In the genomic region with DNA sequence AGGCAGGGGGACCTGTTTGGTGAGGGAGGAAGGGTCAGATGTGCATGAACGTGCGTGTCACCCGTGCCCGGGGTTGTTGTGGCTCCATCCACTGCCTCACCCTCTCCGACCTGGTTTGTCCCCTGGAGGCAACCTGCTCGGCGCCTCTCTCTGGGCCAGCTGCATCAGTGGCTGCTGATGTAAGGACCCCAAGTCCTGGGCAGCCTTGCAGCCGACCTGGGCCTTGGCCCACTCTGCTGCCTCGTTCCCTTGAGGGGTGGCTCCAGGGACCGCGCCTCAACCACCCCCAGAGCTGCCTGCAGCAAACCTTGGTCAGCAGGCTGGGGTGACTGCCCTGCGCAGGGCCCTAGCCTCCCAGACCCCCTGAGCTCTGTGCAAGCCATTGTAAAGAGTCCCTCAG, we compare ENCODE assay signal across 31 cellular contexts.
DNase-seq lines count a peak whose midpoint lies in the region; ATAC-seq, FAIRE-seq and TF ChIP-seq lines count a peak whose summit lies in the region.
"Had no signal": no experiment of that assay in that cellular context is flagged by ENCODE, and none has a peak within 500 bp of the region (broad histone marks: within the 10 kb centered on the region; RNA-seq: fewer than 3 reads in every experiment).

No MANE protein-coding gene starts in this region.

- TF ChIP-seq POLR2A in spleen (IDR thresholded peaks at IDR 0.05): no peak

- peaks cover 31% of the 10 kb centered on the region for H3K27me3 ChIP-seq in RWPE2 (ENCODE audit: insufficient read depth, poor library complexity, severe bottlenecking)
- peaks cover 0 to 18% (median 0%) of the 10 kb centered on the region in 7 donors for H3K27me3 ChIP-seq in spleen (replicated peaks in 1 of 7)
- H3K27me3 ChIP-seq: cardiac muscle cell, hepatocyte, ovary had no signal

- H3K9me3 ChIP-seq in RWPE2 (ENCODE audit: severe bottlenecking): peaks cover 3% of the 10 kb centered on the region
- H3K9me3 ChIP-seq in spleen: no peaks in the 10 kb centered on the region
- H3K9me3 ChIP-seq: Caco-2, ovary had no signal

- H3K4me1 Mint-ChIP-seq in activated CD8-positive, alpha-beta memory T cell treated with anti-CD3 and anti-CD28 coated beads, Interleukin-2, amount 10 ng/mL, durations not matched to agents 7 days and 5 days: no peaks in the 10 kb centered on the region
- H3K4me1 Mint-ChIP-seq: activated T-helper 17 cell treated with anti-CD3 and anti-CD28 coated beads, Interleukin-2, amount 50 U/mL, for 72 hours; B cell; WTC11 had no signal

- DNase-seq in activated CD8-positive, alpha-beta memory T cell treated with anti-CD3 and anti-CD28 coated beads, Interleukin-2, amount 50 U/mL, for 4 hours: peak; percentile 9
- DNase-seq in activated CD8-positive, alpha-beta memory T cell treated with anti-CD3 and anti-CD28 coated beads, Interleukin-2, amount 10 ng/mL, durations not matched to agents 7 days and 5 days: no peak
- DNase-seq in RWPE2 (ENCODE audit: low spot score): peak; percentile 52
- peak; percentile 15 for DNase-seq in left ventricle myocardium superior
- DNase-seq in spleen: peak; percentile 55
- no peak for DNase-seq in RCC 7860 (ENCODE audit: low spot score)
- DNase-seq: activated CD8-positive, alpha-beta T cell treated with anti-CD3 and anti-CD28 coated beads, Interleukin-2, amount 10 ng/mL, durations not matched to agents 7 days and 5 days; amygdala; DND-41; foreskin fibroblast; HCEC 1CT; KG1; NCI-H187 treated with DMSO at 0.1 percent for 48 hours; NCI-H2227 treated with DMSO at 0.1 percent for 48 hours; PC-3; stimulated activated CD4-positive, alpha-beta T cell treated with anti-CD3 and anti-CD28 coated beads, Interleukin-2, amount 100 ng/mL, for 48 hours had no signal

- H3K4me1 ChIP-seq in RWPE2 (ENCODE audit: insufficient read depth, poor library complexity, severe bottlenecking) (no peaks in the 10 kb centered on the region), spleen (peaks cover 0 to 8% (median 0%) of the 10 kb centered on the region in 6 donors)
- H3K4me1 ChIP-seq: Caco-2 had no signal

- H3K4me3 ChIP-seq in RWPE2 (ENCODE audit: severe bottlenecking) (no peak overlapping the region), spleen (no peak overlapping the region)
- H3K4me3 ChIP-seq: cardiac muscle cell, dorsolateral prefrontal cortex, hepatocyte, ovary, SK-N-MC had no signal

- CTCF ChIA-PET in activated CD8-positive, alpha-beta memory T cell treated with anti-CD3 and anti-CD28 coated beads, Interleukin-2, amount 10 ng/mL, durations not matched to agents 7 days and 5 days (lab: Charles Lee): no interaction called here

- no peak overlapping the region for H3K27ac Mint-ChIP-seq in activated CD8-positive, alpha-beta memory T cell treated with anti-CD3 and anti-CD28 coated beads, Interleukin-2, amount 10 ng/mL, durations not matched to agents 7 days and 5 days
- H3K27ac Mint-ChIP-seq: activated CD8-positive, alpha-beta T cell treated with anti-CD3 and anti-CD28 coated beads, Interleukin-2, amount 10 ng/mL, durations not matched to agents 7 days and 5 days; activated T-helper 17 cell treated with anti-CD3 and anti-CD28 coated beads, Interleukin-2, amount 50 U/mL, for 72 hours; B cell; stimulated activated naive CD8-positive, alpha-beta T cell treated with anti-CD3 and anti-CD28 coated beads, Interleukin-15, Interleukin-2, amounts not matched to agents 100 ng/mL and 50 ng/mL, for 24 hours; WTC11 had no signal

- no peak overlapping the region for H3K4me3 Mint-ChIP-seq in activated CD8-positive, alpha-beta memory T cell treated with anti-CD3 and anti-CD28 coated beads, Interleukin-2, amount 10 ng/mL, durations not matched to agents 7 days and 5 days
- H3K4me3 Mint-ChIP-seq: activated CD8-positive, alpha-beta T cell treated with anti-CD3 and anti-CD28 coated beads, Interleukin-2, amount 10 ng/mL, durations not matched to agents 7 days and 5 days; activated T-helper 17 cell treated with anti-CD3 and anti-CD28 coated beads, Interleukin-2, amount 50 U/mL, for 72 hours; B cell; stimulated activated naive CD8-positive, alpha-beta T cell treated with anti-CD3 and anti-CD28 coated beads, Interleukin-15, Interleukin-2, amounts not matched to agents 100 ng/mL and 50 ng/mL, for 24 hours; WTC11 had no signal

- no peak for FAIRE-seq in RCC 7860 (lab: Jason Lieb, UNC)
- FAIRE-seq: A204.1, GM12892 had no signal

- H3K27me3 Mint-ChIP-seq in activated CD8-positive, alpha-beta memory T cell treated with anti-CD3 and anti-CD28 coated beads, Interleukin-2, amount 10 ng/mL, durations not matched to agents 7 days and 5 days: peaks cover 34% of the 10 kb centered on the region
- H3K27me3 Mint-ChIP-seq: B cell had no signal

- no peak for TF ChIP-seq CTCF in RWPE2 (IDR thresholded peaks at IDR 0.05; ENCODE audit: poor library complexity, severe bottlenecking)
- no peak for TF ChIP-seq CTCF in spleen (IDR thresholded peaks at IDR 0.05 in 8 of 11, conservative IDR thresholded peaks at IDR 0.05 in 3 of 11)

- intact Hi-C loops in left ventricle myocardium superior (cut with micrococcal nuclease): no loop called here
- intact Hi-C loops in spleen (cut with DNase I; ENCODE audit: low total_unique reads): no loop called here

- H3K9me3 Mint-ChIP-seq in activated CD8-positive, alpha-beta memory T cell treated with anti-CD3 and anti-CD28 coated beads, Interleukin-2, amount 10 ng/mL, durations not matched to agents 7 days and 5 days (ENCODE audit: low read depth): no peaks in the 10 kb centered on the region
- H3K9me3 Mint-ChIP-seq: activated T-helper 17 cell treated with anti-CD3 and anti-CD28 coated beads, Interleukin-2, amount 50 U/mL, for 72 hours; stimulated activated naive CD8-positive, alpha-beta T cell treated with anti-CD3 and anti-CD28 coated beads, Interleukin-15, Interleukin-2, amounts not matched to agents 100 ng/mL and 50 ng/mL, for 24 hours had no signal

- no peaks in the 10 kb centered on the region for H3K36me3 Mint-ChIP-seq in activated CD8-positive, alpha-beta memory T cell treated with anti-CD3 and anti-CD28 coated beads, Interleukin-2, amount 10 ng/mL, durations not matched to agents 7 days and 5 days

- ATAC-seq in activated CD8-positive, alpha-beta memory T cell treated with anti-CD3 and anti-CD28 coated beads, Interleukin-2, amount 10 ng/mL, durations not matched to agents 7 days and 5 days: no peak
- ATAC-seq in RWPE2 (ENCODE audit: low read depth): no peak
- ATAC-seq in left ventricle myocardium superior: no peak
- ATAC-seq in GM21528 (IDR thresholded peaks at IDR 0.05; ENCODE audit: low FRiP score, unreplicated experiment): no peak
- no peak for ATAC-seq in HG03196 (IDR thresholded peaks at IDR 0.05; ENCODE audit: unreplicated experiment)
- ATAC-seq: activated CD8-positive, alpha-beta T cell treated with anti-CD3 and anti-CD28 coated beads, Interleukin-2, amount 10 ng/mL, durations not matched to agents 7 days and 5 days; activated T-helper 17 cell treated with anti-CD3 and anti-CD28 coated beads, Interleukin-2, amount 50 U/mL, for 72 hours; PC-3; WTC11 had no signal

- H3K27ac ChIP-seq in RWPE2 (ENCODE audit: poor library complexity, severe bottlenecking): no peak overlapping the region
- no peak overlapping the region for H3K27ac ChIP-seq in spleen
- H3K27ac ChIP-seq: cardiac muscle cell, dorsolateral prefrontal cortex, epithelial cell of prostate, hepatocyte, ovary, SK-N-MC had no signal

- H3K36me3 ChIP-seq in RWPE2 (ENCODE audit: low read depth) (no peaks in the 10 kb centered on the region), spleen (no peaks in the 10 kb centered on the region)
- H3K36me3 ChIP-seq: cardiac muscle cell, ovary had no signal

- 85 to 96% (median 86%) methylated on average over 12 of the region's 12 CpGs for WGBS in spleen, 5 donors

Comparison
In these comparisons a context has a peak if more than half of its experiments do, and no peak if none do; other contexts are left out.
1. DNase-seq: peak in activated CD8-positive, alpha-beta memory T cell treated with anti-CD3 and anti-CD28 coated beads, Interleukin-2, amount 50 U/mL, for 4 hours (single experiment), RWPE2 (single experiment), left ventricle myocardium superior (single experiment) and spleen (single experiment); none in activated CD8-positive, alpha-beta memory T cell treated with anti-CD3 and anti-CD28 coated beads, Interleukin-2, amount 10 ng/mL, durations not matched to agents 7 days and 5 days (single experiment) and RCC 7860 (single experiment).